Comparison of ENCODE assay signal across 9 cellular contexts in the genomic region with DNA sequence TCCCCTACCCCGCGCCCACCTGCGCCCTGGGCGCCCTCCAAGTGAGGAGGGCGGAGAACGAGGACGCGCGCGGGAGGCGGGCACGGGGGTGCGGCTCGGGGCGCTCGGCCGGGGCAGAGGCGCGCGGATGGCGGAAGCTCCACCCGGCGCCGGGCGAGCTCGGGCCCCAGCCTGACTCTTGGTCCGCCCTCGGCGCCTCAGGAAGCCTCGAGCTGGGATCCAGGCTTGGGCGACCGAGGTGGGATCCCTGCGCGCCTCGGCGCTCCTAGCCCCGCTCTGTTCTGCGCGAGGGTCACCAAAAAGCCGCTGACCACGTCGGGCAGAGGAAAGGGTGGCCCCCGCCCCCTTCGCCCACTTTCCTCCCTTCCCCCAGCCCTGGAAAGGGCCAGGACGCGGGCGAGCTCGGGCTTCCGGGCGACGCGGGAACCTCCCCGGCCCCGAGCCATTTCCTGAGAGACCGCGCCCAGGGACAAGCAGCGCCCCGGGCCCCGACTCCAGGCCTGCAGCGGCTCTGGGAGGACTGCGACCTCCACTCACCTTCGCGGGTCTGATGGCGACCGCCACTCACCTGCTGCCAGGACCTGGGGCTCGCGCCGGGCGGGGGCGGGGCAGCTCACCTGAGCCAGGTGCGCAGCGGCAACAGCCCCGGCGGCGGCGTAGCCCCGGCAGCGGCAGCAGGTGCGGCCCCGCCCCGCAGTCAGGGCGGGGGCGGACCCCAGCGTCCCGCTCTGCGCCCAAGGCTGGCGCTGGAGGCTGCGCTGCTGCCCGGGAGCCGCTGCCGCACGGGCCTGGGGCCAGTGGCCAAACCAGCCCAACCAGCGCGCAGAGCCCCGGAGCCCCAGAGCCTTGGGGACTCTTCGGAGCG. TPM values are rescaled to one million over a fixed set of nuclear protein-coding genes. Genes with fewer than 3 reads are reported as not detected.
DNase-seq lines count a peak whose midpoint lies in the region; ATAC-seq, FAIRE-seq and TF ChIP-seq lines count a peak whose summit lies in the region.
"Had no signal": no experiment of that assay in that cellular context is flagged by ENCODE, and none has a peak within 500 bp of the region (broad histone marks: within the 10 kb centered on the region; RNA-seq: fewer than 3 reads in every experiment).

No MANE protein-coding gene starts in this region.

- no peaks in the 10 kb centered on the region for H4K20me1 ChIP-seq in SK-N-SH (ENCODE audit: insufficient read depth)
- H4K20me1 ChIP-seq in HepG2 (ENCODE audit: insufficient read depth, low read length): no peaks in the 10 kb centered on the region

- H3K79me2 ChIP-seq in SK-N-SH (ENCODE audit: insufficient read depth) (no peaks in the 10 kb centered on the region), HepG2 (ENCODE audit: insufficient read depth, low read length) (no peaks in the 10 kb centered on the region)

- no peak overlapping the region for H3K9ac ChIP-seq in SK-N-SH
- peak overlapping the region; percentile 76 for H3K9ac ChIP-seq in NT2/D1 (ENCODE audit: insufficient read length, low read depth)
- 0 out of 2 replicates have a peak overlapping the region, but pooled peaks have one; percentile 25 for H3K9ac ChIP-seq in HepG2 (ENCODE audit: insufficient read depth, low read depth, low read length)

- H3K27me3 ChIP-seq in SK-N-SH (ENCODE audit: insufficient read depth) (peaks cover 33% of the 10 kb centered on the region), NT2/D1 (ENCODE audit: insufficient read depth, insufficient read length) (peaks cover 45% of the 10 kb centered on the region), HepG2 (ENCODE audit: control insufficient read depth in 1 of 2, insufficient read depth in 2 of 2, low read length in 2 of 2) (peaks cover 2 to 10% of the 10 kb centered on the region in 2 experiments; a peak in 1 of 5 replicates), tibial artery (peaks cover 0 to 69% of the 10 kb centered on the region in 2 donors)

- H3K27ac ChIP-seq in SK-N-SH (ENCODE audit: low read depth in 2 of 2, low read length in 1 of 2): no peak overlapping the region
- no peak overlapping the region for H3K27ac ChIP-seq in HepG2 (ENCODE audit: extremely low read length, insufficient read depth, low read length)
- peak overlapping the region in 1 of 2 donors; percentile 14 for H3K27ac ChIP-seq in tibial artery

- in situ Hi-C loops in T47D (cut with HindIII; ENCODE audit: low pct_unique_long_range_greater_than_20kb, low sequenced_read_pairs) (no loop called here), HepG2 (cut with HindIII; ENCODE audit: extremely low pct_ligation_motif_present, low pct_unique_long_range_greater_than_20kb) (no loop called here)

- no peak for TF ChIP-seq POLR2A in HepG2 (IDR thresholded peaks at IDR 0.05; ENCODE audit: insufficient read depth in 1 of 2, low read depth in 2 of 2, low read length in 2 of 2)

- no peaks in the 10 kb centered on the region for H3K36me3 ChIP-seq in SK-N-SH (replicated peaks in 1 of 2; ENCODE audit: control insufficient read depth in 1 of 2, insufficient read depth in 2 of 2, low read length in 1 of 2)
- H3K36me3 ChIP-seq in NT2/D1 (ENCODE audit: insufficient read depth, insufficient read length, low read length): no peaks in the 10 kb centered on the region
- H3K36me3 ChIP-seq in HepG2 (replicated peaks in 1 of 2; ENCODE audit: control insufficient read depth in 1 of 2, insufficient read depth in 2 of 2, low read length in 2 of 2): no peaks in the 10 kb centered on the region
- H3K36me3 ChIP-seq in tibial artery: no peaks in the 10 kb centered on the region

- H3K9me3 ChIP-seq in SK-N-SH (no peaks in the 10 kb centered on the region), NT2/D1 (ENCODE audit: insufficient read depth, low read length) (no peaks in the 10 kb centered on the region), HepG2 (ENCODE audit: low read length) (no peaks in the 10 kb centered on the region), tibial artery (no peaks in the 10 kb centered on the region)

- H3K4me2 ChIP-seq in SK-N-SH (peak overlapping the region; percentile 67; the same call in 1 of the 2 replicates), HepG2 (ENCODE audit: low read depth, low read length) (peak overlapping the region; percentile 67)

- FAIRE-seq in HepG2 (lab: Jason Lieb, UNC): no peak

- DNase-seq in SK-N-SH: no peak
- no peak for DNase-seq in NT2/D1 (ENCODE audit: low read depth, low spot score)
- DNase-seq in T47D (ENCODE audit: low read depth in 1 of 2, low spot score in 1 of 2): peak; percentile 65 to 77
- DNase-seq in HepG2 (ENCODE audit: low spot score): no peak
- DNase-seq in tibial artery: no peak

- intact Hi-C loops in HepG2 (cut with micrococcal nuclease; ENCODE audit: unreplicated experiment) (no loop called here), tibial artery (cut with DNase I; ENCODE audit: low total_unique reads) (no loop called here)

- no peak for TF ChIP-seq CTCF in SK-N-SH (IDR thresholded peaks at IDR 0.05)
- TF ChIP-seq CTCF in HepG2 (CRISPR knock-in tag; IDR thresholded peaks at IDR 0.05): no peak; the same call in 1 of the 2 replicates
- TF ChIP-seq CTCF in tibial artery (IDR thresholded peaks at IDR 0.05): no peak

- TF ChIP-seq EP300 in SK-N-SH (IDR thresholded peaks at IDR 0.05; ENCODE audit: borderline replicate concordance in 1 of 2, low read depth in 1 of 2, low read length in 1 of 2): no peak
- TF ChIP-seq EP300 in HepG2 (IDR thresholded peaks at IDR 0.05; ENCODE audit: low read depth in 2 of 2, low read length in 2 of 2): no peak
- TF ChIP-seq EP300 in HepG2 (CRISPR knock-in tag; IDR thresholded peaks at IDR 0.05; ENCODE audit: borderline replicate concordance): no peak

- no peak overlapping the region for H2AFZ ChIP-seq in SK-N-SH (ENCODE audit: low read depth)
- no peak overlapping the region for H2AFZ ChIP-seq in HepG2 (ENCODE audit: low read length)

- ATAC-seq in SK-N-SH treated with all-trans-retinoic acid at 6 μM for 48 hours (no peak), HepG2 (peak; percentile 28), HG03432 (IDR thresholded peaks at IDR 0.05; ENCODE audit: unreplicated experiment) (no peak), HG03097 (IDR thresholded peaks at IDR 0.05; ENCODE audit: low FRiP score, unreplicated experiment) (no peak)

- TF ChIP-seq RAD21 in SK-N-SH (IDR thresholded peaks at IDR 0.05; ENCODE audit: low read length) (no peak), HepG2 (CRISPR knock-in tag; IDR thresholded peaks at IDR 0.05) (no peak)

- POLR2A ChIA-PET in SK-N-SH (lab: Yijun Ruan, JAX): no interaction called here
- POLR2A ChIA-PET in HepG2 (lab: Yijun Ruan, JAX): interaction anchor here (1.6 to 2.8 kb wide), 3 partner anchors 25 to 89 kb away, joined by 6 to 14 read pairs (median 7); partner anchors contain the start of genes ANO9 and RNH1

- peaks cover 0 to 7% of the 10 kb centered on the region in 2 experiments; a peak in 1 of 4 replicates for H3K4me1 ChIP-seq in SK-N-SH (ENCODE audit: control insufficient read depth in 1 of 2, insufficient read depth in 2 of 2, low read depth in 1 of 2, low read length in 1 of 2)
- H3K4me1 ChIP-seq in NT2/D1 (ENCODE audit: insufficient read depth, insufficient read length): peaks cover 25% of the 10 kb centered on the region
- peaks cover 39% of the 10 kb centered on the region for H3K4me1 ChIP-seq in HepG2 (ENCODE audit: insufficient read depth, low read length)
- H3K4me1 ChIP-seq in tibial artery: peaks cover 0 to 18% (median 15%) of the 10 kb centered on the region in 4 donors

- H3K9me2 ChIP-seq in SK-N-SH: no peaks in the 10 kb centered on the region

- CTCF ChIA-PET in SK-N-SH (lab: Yijun Ruan, JAX): interaction anchor here (0.9 to 1.2 kb wide), 4 partner anchors 31 to 165 kb away, joined by 3 to 4 read pairs (median 4); no protein-coding TSS in a partner anchor
- CTCF ChIA-PET in HepG2 (lab: Yijun Ruan, JAX; ENCODE audit: low intra/inter-chr PET ratio, low total read pairs): no interaction called here

- no peaks in the 10 kb centered on the region for H3F3A ChIP-seq in SK-N-SH (replicated peaks; ENCODE audit: insufficient read depth)

- BruUV-seq in HepG2 (replicated peaks; lab: Mats Ljungman, UMichigan): no TSS peak

- 23% methylated on average over 15 of the region's 97 CpGs for WGBS in SK-N-SH (ENCODE audit: low lambda C conversion rate)
- WGBS in HepG2 (ENCODE audit: low lambda C conversion rate): 32% methylated on average over 12 of the region's 97 CpGs

- peak overlapping the region; percentile 6 to 17; a peak in 1 of 4 replicates for H3K4me3 ChIP-seq in SK-N-SH (ENCODE audit: low read depth in 2 of 2, low read length in 1 of 2)
- H3K4me3 ChIP-seq in NT2/D1 (ENCODE audit: insufficient read length, low read depth): peak overlapping the region; percentile 50
- H3K4me3 ChIP-seq in HepG2 (replicated peaks in 1 of 3; ENCODE audit: insufficient read depth in 1 of 3, low read depth in 2 of 3, low read length in 3 of 3): peak overlapping the region; percentile 25 to 67 (median 57); a peak in 5 of 6 replicates
- H3K4me3 ChIP-seq in tibial artery: peak overlapping the region; percentile 36 to 50

RNA-seq across cellular contexts. Expression of gene SIGIRR, which starts 2.2 kb away (rescaled TPM):
- polyA plus RNA-seq in SK-N-SH (2012; rRNA removed): 22.4 and 32.5 TPM in 2 replicates
- 12.3 and 16.4 TPM in 2 replicates for polyA plus RNA-seq in SK-N-SH (2012; cell fraction: cytosol; rRNA removed)
- 45.1 and 92.0 TPM in 2 replicates for polyA plus RNA-seq in SK-N-SH (2012; cell fraction: nucleus; rRNA removed)
- total RNA-seq in HepG2 (2016; rRNA removed; fragmentation: Illumina TruSeq; extraction: Trizol): 0.80 and 2.1 TPM in 2 replicates
- 1.7 and 1.8 TPM in 2 replicates for total RNA-seq in HepG2 (2016; cell fraction: cytosol; rRNA removed; fragmentation: Illumina TruSeq; extraction: Trizol; ENCODE audit: low read depth)
- 1.4 and 2.0 TPM in 2 replicates for total RNA-seq in HepG2 (2016; cell fraction: insoluble cytoplasmic fraction; rRNA removed; fragmentation: Illumina TruSeq; extraction: Trizol)
- 2.1 and 2.2 TPM in 2 replicates for total RNA-seq in HepG2 (2016; cell fraction: membrane; rRNA removed; fragmentation: Illumina TruSeq; extraction: Trizol)
- 1.8 and 1.9 TPM in 2 replicates for total RNA-seq in HepG2 (2016; cell fraction: nucleus; rRNA removed; fragmentation: Illumina TruSeq; extraction: Trizol)
- polyA plus RNA-seq in HepG2 (2011; rRNA removed): 1.2 and 2.1 TPM in 2 replicates
- polyA plus RNA-seq in HepG2 (2011; cell fraction: cytosol; rRNA removed): 1.1 and 2.0 TPM in 2 replicates
- polyA plus RNA-seq in HepG2 (2011; cell fraction: nucleus; rRNA removed): 4.9 and 10.2 TPM in 2 replicates
- polyA plus RNA-seq in HepG2 (2012): 1.6 and 2.0 TPM in 2 replicates
- 1.6 and 2.7 TPM in 2 replicates for polyA plus RNA-seq in HepG2 (2016; cell fraction: cytosol; fragmentation: Illumina TruSeq; extraction: Trizol; ENCODE audit: low read depth)
- polyA plus RNA-seq in HepG2 (2016; cell fraction: insoluble cytoplasmic fraction; fragmentation: Illumina TruSeq; extraction: Trizol; ENCODE audit: low read depth): 1.0 and 2.1 TPM in 2 replicates
- 2.8 and 4.3 TPM in 2 replicates for polyA plus RNA-seq in HepG2 (2016; cell fraction: membrane; fragmentation: Illumina TruSeq; extraction: Trizol; ENCODE audit: low read depth)
- polyA plus RNA-seq in HepG2 (2016; cell fraction: nucleus; fragmentation: Illumina TruSeq; extraction: Trizol; ENCODE audit: insufficient read depth, low read depth): 5.7 and 7.3 TPM in 2 replicates
- 2.3 and 4.3 TPM in 2 replicates for polyA minus RNA-seq in HepG2 (2011; rRNA and poly(A)+ RNA removed; ENCODE audit: low replicate concordance)
- 1.5 and 1.8 TPM in 2 replicates for polyA minus RNA-seq in HepG2 (2011; cell fraction: cytosol; rRNA and poly(A)+ RNA removed)
- polyA minus RNA-seq in HepG2 (2011; cell fraction: nucleus; rRNA and poly(A)+ RNA removed): not detected in 2 replicates

RNA-seq across cellular contexts. Expression of gene PKP3, which starts 23.0 kb away (rescaled TPM):
- polyA plus RNA-seq in SK-N-SH (2012; rRNA removed) (1.4 and 2.4 TPM in 2 replicates), HepG2 (2011; rRNA removed) (18.0 and 25.1 TPM in 2 replicates)
- polyA plus RNA-seq in SK-N-SH (2012; cell fraction: cytosol; rRNA removed): 0.59 and 0.98 TPM in 2 replicates
- polyA plus RNA-seq in SK-N-SH (2012; cell fraction: nucleus; rRNA removed): 4.2 and 5.2 TPM in 2 replicates
- 21.1 and 28.7 TPM in 2 replicates for total RNA-seq in HepG2 (2016; rRNA removed; fragmentation: Illumina TruSeq; extraction: Trizol)
- total RNA-seq in HepG2 (2016; cell fraction: cytosol; rRNA removed; fragmentation: Illumina TruSeq; extraction: Trizol; ENCODE audit: low read depth): 5.8 and 6.9 TPM in 2 replicates
- 17.5 and 29.7 TPM in 2 replicates for total RNA-seq in HepG2 (2016; cell fraction: insoluble cytoplasmic fraction; rRNA removed; fragmentation: Illumina TruSeq; extraction: Trizol)
- total RNA-seq in HepG2 (2016; cell fraction: membrane; rRNA removed; fragmentation: Illumina TruSeq; extraction: Trizol): 13.9 and 14.9 TPM in 2 replicates
- 14.5 and 19.8 TPM in 2 replicates for total RNA-seq in HepG2 (2016; cell fraction: nucleus; rRNA removed; fragmentation: Illumina TruSeq; extraction: Trizol)
- 13.8 and 24.2 TPM in 2 replicates for polyA plus RNA-seq in HepG2 (2011; cell fraction: cytosol; rRNA removed)
- 59.8 and 70.5 TPM in 2 replicates for polyA plus RNA-seq in HepG2 (2011; cell fraction: nucleus; rRNA removed)
- 12.9 and 13.0 TPM in 2 replicates for polyA plus RNA-seq in HepG2 (2012)
- 4.6 and 4.9 TPM in 2 replicates for polyA plus RNA-seq in HepG2 (2016; cell fraction: cytosol; fragmentation: Illumina TruSeq; extraction: Trizol; ENCODE audit: low read depth)
- 22.3 and 24.1 TPM in 2 replicates for polyA plus RNA-seq in HepG2 (2016; cell fraction: insoluble cytoplasmic fraction; fragmentation: Illumina TruSeq; extraction: Trizol; ENCODE audit: low read depth)
- polyA plus RNA-seq in HepG2 (2016; cell fraction: membrane; fragmentation: Illumina TruSeq; extraction: Trizol; ENCODE audit: low read depth): 7.9 and 9.3 TPM in 2 replicates
- 38.2 and 40.1 TPM in 2 replicates for polyA plus RNA-seq in HepG2 (2016; cell fraction: nucleus; fragmentation: Illumina TruSeq; extraction: Trizol; ENCODE audit: insufficient read depth, low read depth)
- polyA minus RNA-seq in HepG2 (2011; rRNA and poly(A)+ RNA removed; ENCODE audit: low replicate concordance): 30.4 and 42.3 TPM in 2 replicates
- 24.6 and 25.2 TPM in 2 replicates for polyA minus RNA-seq in HepG2 (2011; cell fraction: cytosol; rRNA and poly(A)+ RNA removed)
- polyA minus RNA-seq in HepG2 (2011; cell fraction: nucleus; rRNA and poly(A)+ RNA removed): 9.9 and 14.7 TPM in 2 replicates

RNA-seq across cellular contexts. Expression of gene ANO9, which starts 24.8 kb away (rescaled TPM):
- polyA plus RNA-seq in SK-N-SH (2012; rRNA removed) (0.06 and 0.12 TPM in 2 replicates), HepG2 (2011; rRNA removed) (14.3 and 19.9 TPM in 2 replicates)
- polyA plus RNA-seq in SK-N-SH (2012; cell fraction: cytosol; rRNA removed): 0.03 TPM in 2 replicates
- 1.0 TPM in 2 replicates for polyA plus RNA-seq in SK-N-SH (2012; cell fraction: nucleus; rRNA removed)
- total RNA-seq in HepG2 (2016; rRNA removed; fragmentation: Illumina TruSeq; extraction: Trizol): 1.5 and 8.9 TPM in 2 replicates
- total RNA-seq in HepG2 (2016; cell fraction: cytosol; rRNA removed; fragmentation: Illumina TruSeq; extraction: Trizol; ENCODE audit: low read depth): 1.8 and 2.3 TPM in 2 replicates
- total RNA-seq in HepG2 (2016; cell fraction: insoluble cytoplasmic fraction; rRNA removed; fragmentation: Illumina TruSeq; extraction: Trizol): 1.2 and 9.2 TPM in 2 replicates
- total RNA-seq in HepG2 (2016; cell fraction: membrane; rRNA removed; fragmentation: Illumina TruSeq; extraction: Trizol): 1.7 and 2.0 TPM in 2 replicates
- total RNA-seq in HepG2 (2016; cell fraction: nucleus; rRNA removed; fragmentation: Illumina TruSeq; extraction: Trizol): 14.4 and 16.4 TPM in 2 replicates
- polyA plus RNA-seq in HepG2 (2011; cell fraction: cytosol; rRNA removed): 2.2 and 2.9 TPM in 2 replicates
- polyA plus RNA-seq in HepG2 (2011; cell fraction: nucleus; rRNA removed): 267 and 279 TPM in 2 replicates
- polyA plus RNA-seq in HepG2 (2012): 18.3 and 18.6 TPM in 2 replicates
- 0.44 and 0.54 TPM in 2 replicates for polyA plus RNA-seq in HepG2 (2016; cell fraction: cytosol; fragmentation: Illumina TruSeq; extraction: Trizol; ENCODE audit: low read depth)
- 1.5 and 1.9 TPM in 2 replicates for polyA plus RNA-seq in HepG2 (2016; cell fraction: insoluble cytoplasmic fraction; fragmentation: Illumina TruSeq; extraction: Trizol; ENCODE audit: low read depth)
- polyA plus RNA-seq in HepG2 (2016; cell fraction: membrane; fragmentation: Illumina TruSeq; extraction: Trizol; ENCODE audit: low read depth): 0.82 and 1.0 TPM in 2 replicates
- 71.0 and 80.1 TPM in 2 replicates for polyA plus RNA-seq in HepG2 (2016; cell fraction: nucleus; fragmentation: Illumina TruSeq; extraction: Trizol; ENCODE audit: insufficient read depth, low read depth)
- polyA minus RNA-seq in HepG2 (2011; rRNA and poly(A)+ RNA removed; ENCODE audit: low replicate concordance): 0.23 and 6.4 TPM in 2 replicates
- polyA minus RNA-seq in HepG2 (2011; cell fraction: cytosol; rRNA and poly(A)+ RNA removed): 0.97 and 2.5 TPM in 2 replicates
- 14.8 and 15.1 TPM in 2 replicates for polyA minus RNA-seq in HepG2 (2011; cell fraction: nucleus; rRNA and poly(A)+ RNA removed)
- total RNA-seq: temporal lobe had no signal

RNA-seq across cellular contexts. Expression of gene PTDSS2, which starts 33.1 kb away (rescaled TPM):
- polyA plus RNA-seq in SK-N-SH (2012; rRNA removed) (25.6 and 28.6 TPM in 2 replicates), HepG2 (2011; rRNA removed) (26.4 and 37.6 TPM in 2 replicates)
- polyA plus RNA-seq in SK-N-SH (2012; cell fraction: cytosol; rRNA removed): 10.9 and 14.9 TPM in 2 replicates
- polyA plus RNA-seq in SK-N-SH (2012; cell fraction: nucleus; rRNA removed): 130 and 148 TPM in 2 replicates
- total RNA-seq in HepG2 (2016; rRNA removed; fragmentation: Illumina TruSeq; extraction: Trizol): 11.3 and 21.7 TPM in 2 replicates
- 5.6 and 7.0 TPM in 2 replicates for total RNA-seq in HepG2 (2016; cell fraction: cytosol; rRNA removed; fragmentation: Illumina TruSeq; extraction: Trizol; ENCODE audit: low read depth)
- 8.4 and 25.4 TPM in 2 replicates for total RNA-seq in HepG2 (2016; cell fraction: insoluble cytoplasmic fraction; rRNA removed; fragmentation: Illumina TruSeq; extraction: Trizol)
- total RNA-seq in HepG2 (2016; cell fraction: membrane; rRNA removed; fragmentation: Illumina TruSeq; extraction: Trizol): 10.9 and 11.3 TPM in 2 replicates
- 23.2 and 23.3 TPM in 2 replicates for total RNA-seq in HepG2 (2016; cell fraction: nucleus; rRNA removed; fragmentation: Illumina TruSeq; extraction: Trizol)
- 28.3 and 34.4 TPM in 2 replicates for polyA plus RNA-seq in HepG2 (2011; cell fraction: cytosol; rRNA removed)
- 151 and 168 TPM in 2 replicates for polyA plus RNA-seq in HepG2 (2011; cell fraction: nucleus; rRNA removed)
- 19.9 and 35.5 TPM in 2 replicates for polyA plus RNA-seq in HepG2 (2012)
- 5.4 and 6.0 TPM in 2 replicates for polyA plus RNA-seq in HepG2 (2016; cell fraction: cytosol; fragmentation: Illumina TruSeq; extraction: Trizol; ENCODE audit: low read depth)
- 11.4 and 12.9 TPM in 2 replicates for polyA plus RNA-seq in HepG2 (2016; cell fraction: insoluble cytoplasmic fraction; fragmentation: Illumina TruSeq; extraction: Trizol; ENCODE audit: low read depth)
- 9.5 and 10.3 TPM in 2 replicates for polyA plus RNA-seq in HepG2 (2016; cell fraction: membrane; fragmentation: Illumina TruSeq; extraction: Trizol; ENCODE audit: low read depth)
- 59.3 and 60.5 TPM in 2 replicates for polyA plus RNA-seq in HepG2 (2016; cell fraction: nucleus; fragmentation: Illumina TruSeq; extraction: Trizol; ENCODE audit: insufficient read depth, low read depth)
- 43.0 and 66.5 TPM in 2 replicates for polyA minus RNA-seq in HepG2 (2011; rRNA and poly(A)+ RNA removed; ENCODE audit: low replicate concordance)
- polyA minus RNA-seq in HepG2 (2011; cell fraction: cytosol; rRNA and poly(A)+ RNA removed): 20.3 and 23.7 TPM in 2 replicates
- 28.6 and 30.4 TPM in 2 replicates for polyA minus RNA-seq in HepG2 (2011; cell fraction: nucleus; rRNA and poly(A)+ RNA removed)

RNA-seq across cellular contexts. Expression of gene B4GALNT4, which starts 47.7 kb away (rescaled TPM):
- polyA plus RNA-seq in SK-N-SH (2012; rRNA removed) (58.6 and 66.7 TPM in 2 replicates), HepG2 (2011; rRNA removed) (30.5 and 34.4 TPM in 2 replicates)
- polyA plus RNA-seq in SK-N-SH (2012; cell fraction: cytosol; rRNA removed): 18.8 and 31.2 TPM in 2 replicates
- polyA plus RNA-seq in SK-N-SH (2012; cell fraction: nucleus; rRNA removed): 380 and 563 TPM in 2 replicates
- total RNA-seq in HepG2 (2016; rRNA removed; fragmentation: Illumina TruSeq; extraction: Trizol): 24.8 and 50.1 TPM in 2 replicates
- 13.7 and 15.2 TPM in 2 replicates for total RNA-seq in HepG2 (2016; cell fraction: cytosol; rRNA removed; fragmentation: Illumina TruSeq; extraction: Trizol; ENCODE audit: low read depth)
- 20.5 and 56.5 TPM in 2 replicates for total RNA-seq in HepG2 (2016; cell fraction: insoluble cytoplasmic fraction; rRNA removed; fragmentation: Illumina TruSeq; extraction: Trizol)
- total RNA-seq in HepG2 (2016; cell fraction: membrane; rRNA removed; fragmentation: Illumina TruSeq; extraction: Trizol): 36.4 and 42.9 TPM in 2 replicates
- total RNA-seq in HepG2 (2016; cell fraction: nucleus; rRNA removed; fragmentation: Illumina TruSeq; extraction: Trizol): 47.2 and 48.9 TPM in 2 replicates
- polyA plus RNA-seq in HepG2 (2011; cell fraction: cytosol; rRNA removed): 18.4 and 40.1 TPM in 2 replicates
- polyA plus RNA-seq in HepG2 (2011; cell fraction: nucleus; rRNA removed): 268 and 442 TPM in 2 replicates
- 19.2 and 34.3 TPM in 2 replicates for polyA plus RNA-seq in HepG2 (2012)
- 11.8 and 14.2 TPM in 2 replicates for polyA plus RNA-seq in HepG2 (2016; cell fraction: cytosol; fragmentation: Illumina TruSeq; extraction: Trizol; ENCODE audit: low read depth)
- 26.0 and 28.4 TPM in 2 replicates for polyA plus RNA-seq in HepG2 (2016; cell fraction: insoluble cytoplasmic fraction; fragmentation: Illumina TruSeq; extraction: Trizol; ENCODE audit: low read depth)
- 26.2 and 30.9 TPM in 2 replicates for polyA plus RNA-seq in HepG2 (2016; cell fraction: membrane; fragmentation: Illumina TruSeq; extraction: Trizol; ENCODE audit: low read depth)
- polyA plus RNA-seq in HepG2 (2016; cell fraction: nucleus; fragmentation: Illumina TruSeq; extraction: Trizol; ENCODE audit: insufficient read depth, low read depth): 152 and 159 TPM in 2 replicates
- 0.07 and 19.7 TPM in 2 replicates for polyA minus RNA-seq in HepG2 (2011; rRNA and poly(A)+ RNA removed; ENCODE audit: low replicate concordance)
- polyA minus RNA-seq in HepG2 (2011; cell fraction: cytosol; rRNA and poly(A)+ RNA removed): 10.4 and 11.1 TPM in 2 replicates
- 16.9 and 22.4 TPM in 2 replicates for polyA minus RNA-seq in HepG2 (2011; cell fraction: nucleus; rRNA and poly(A)+ RNA removed)

Comparison
In these comparisons a context has a peak if more than half of its experiments do, and no peak if none do; other contexts are left out.
1. DNase-seq: peak in T47D (2 of 2); none in SK-N-SH (single experiment), NT2/D1 (single experiment), HepG2 (single experiment) and tibial artery (0 of 2).
2. Of the 25 proteins assayed by ChIP-seq in both HepG2 and SK-N-SH: peak only in HepG2: ZBTB33; only in SK-N-SH: none; in both: none; in neither: 24.
3. Peak in every context shown above with its lines, with median percentiles within 50 percentile points of each other: H3K4me3 ChIP-seq.